1 cellular context compared by ENCODE assay signal in the genomic region with DNA sequence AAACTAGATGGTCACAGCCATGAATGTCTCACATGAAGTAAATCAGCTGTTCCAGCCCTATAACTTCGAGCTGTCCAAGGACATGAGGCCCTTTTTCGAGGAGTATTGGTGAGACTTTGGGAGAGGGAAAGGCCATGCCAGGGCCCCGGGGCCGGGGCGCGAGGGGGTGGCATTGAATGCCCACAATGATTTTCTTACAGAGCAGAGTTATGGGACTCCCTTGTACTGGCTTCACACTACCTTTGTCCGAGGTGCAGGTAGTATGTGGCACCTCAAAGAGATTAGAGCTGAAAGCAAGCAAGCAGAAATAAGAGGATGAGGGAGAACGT.
TF ChIP-seq lines count a peak whose summit lies in the region.

No MANE protein-coding gene starts in this region.

TF ChIP-seq in GM12878, 131 proteins besides CTCF, POLR2A, EP300 and RAD21:
- TF ChIP-seq CBX5 (IDR thresholded peaks at IDR 0.05; ENCODE audit: low read depth) (no peak), NRF1 (conservative IDR thresholded peaks at IDR 0.05; ENCODE audit: low read depth, low read length) (no peak), IKZF1 (conservative IDR thresholded peaks at IDR 0.05) (no peak), ATF7 (IDR thresholded peaks at IDR 0.05; ENCODE audit: low read depth) (no peak), TBL1XR1 (IDR thresholded peaks at IDR 0.05; ENCODE audit: low read depth, low read length) (no peak), HDGF (IDR thresholded peaks at IDR 0.05) (no peak), PAX5 (IDR thresholded peaks at IDR 0.05; ENCODE audit: borderline replicate concordance, low read depth, low read length) (no peak), ETV6 (conservative IDR thresholded peaks at IDR 0.05 in 1 of 2, IDR thresholded peaks at IDR 0.05 in 1 of 2; ENCODE audit: borderline replicate concordance in 1 of 2, low read depth in 1 of 2) (no peak), ZNF207 (IDR thresholded peaks at IDR 0.05; ENCODE audit: borderline replicate concordance) (no peak), TCF12 (IDR thresholded peaks at IDR 0.05; ENCODE audit: low read depth, low read length) (no peak), MYB (IDR thresholded peaks at IDR 0.05; ENCODE audit: borderline replicate concordance, low read depth, low read length) (no peak), RCOR1 (conservative IDR thresholded peaks at IDR 0.05; ENCODE audit: low read depth, low read length) (no peak), NFIC (IDR thresholded peaks at IDR 0.05; ENCODE audit: low read depth, low read length) (no peak), KLF5 (IDR thresholded peaks at IDR 0.05; ENCODE audit: partially characterized antibody) (no peak), SREBF1 (IDR thresholded peaks at IDR 0.05; ENCODE audit: low read length) (no peak)
- TF ChIP-seq, protein P1, sequence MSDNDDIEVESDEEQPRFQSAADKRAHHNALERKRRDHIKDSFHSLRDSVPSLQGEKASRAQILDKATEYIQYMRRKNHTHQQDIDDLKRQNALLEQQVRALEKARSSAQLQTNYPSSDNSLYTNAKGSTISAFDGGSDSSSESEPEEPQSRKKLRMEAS (IDR thresholded peaks at IDR 0.05; ENCODE audit: low read depth, low read length) = no peak
- TF ChIP-seq, protein P2, sequence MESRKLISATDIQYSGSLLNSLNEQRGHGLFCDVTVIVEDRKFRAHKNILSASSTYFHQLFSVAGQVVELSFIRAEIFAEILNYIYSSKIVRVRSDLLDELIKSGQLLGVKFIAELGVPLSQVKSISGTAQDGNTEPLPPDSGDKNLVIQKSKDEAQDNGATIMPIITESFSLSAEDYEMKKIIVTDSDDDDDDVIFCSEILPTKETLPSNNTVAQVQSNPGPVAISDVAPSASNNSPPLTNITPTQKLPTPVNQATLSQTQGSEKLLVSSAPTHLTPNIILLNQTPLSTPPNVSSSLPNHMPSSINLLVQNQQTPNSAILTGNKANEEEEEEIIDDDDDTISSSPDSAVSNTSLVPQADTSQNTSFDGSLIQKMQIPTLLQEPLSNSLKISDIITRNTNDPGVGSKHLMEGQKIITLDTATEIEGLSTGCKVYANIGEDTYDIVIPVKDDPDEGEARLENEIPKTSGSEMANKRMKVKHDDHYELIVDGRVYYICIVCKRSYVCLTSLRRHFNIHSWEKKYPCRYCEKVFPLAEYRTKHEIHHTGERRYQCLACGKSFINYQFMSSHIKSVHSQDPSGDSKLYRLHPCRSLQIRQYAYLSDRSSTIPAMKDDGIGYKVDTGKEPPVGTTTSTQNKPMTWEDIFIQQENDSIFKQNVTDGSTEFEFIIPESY (IDR thresholded peaks at IDR 0.05) = no peak
- TF ChIP-seq, protein P3, sequence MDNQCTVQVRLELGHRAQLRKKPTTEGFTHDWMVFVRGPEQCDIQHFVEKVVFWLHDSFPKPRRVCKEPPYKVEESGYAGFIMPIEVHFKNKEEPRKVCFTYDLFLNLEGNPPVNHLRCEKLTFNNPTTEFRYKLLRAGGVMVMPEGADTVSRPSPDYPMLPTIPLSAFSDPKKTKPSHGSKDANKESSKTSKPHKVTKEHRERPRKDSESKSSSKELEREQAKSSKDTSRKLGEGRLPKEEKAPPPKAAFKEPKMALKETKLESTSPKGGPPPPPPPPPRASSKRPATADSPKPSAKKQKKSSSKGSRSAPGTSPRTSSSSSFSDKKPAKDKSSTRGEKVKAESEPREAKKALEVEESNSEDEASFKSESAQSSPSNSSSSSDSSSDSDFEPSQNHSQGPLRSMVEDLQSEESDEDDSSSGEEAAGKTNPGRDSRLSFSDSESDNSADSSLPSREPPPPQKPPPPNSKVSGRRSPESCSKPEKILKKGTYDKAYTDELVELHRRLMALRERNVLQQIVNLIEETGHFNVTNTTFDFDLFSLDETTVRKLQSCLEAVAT (IDR thresholded peaks at IDR 0.05) = no peak
